Comparison of ENCODE assay signal across 22 cellular contexts in the genomic region with DNA sequence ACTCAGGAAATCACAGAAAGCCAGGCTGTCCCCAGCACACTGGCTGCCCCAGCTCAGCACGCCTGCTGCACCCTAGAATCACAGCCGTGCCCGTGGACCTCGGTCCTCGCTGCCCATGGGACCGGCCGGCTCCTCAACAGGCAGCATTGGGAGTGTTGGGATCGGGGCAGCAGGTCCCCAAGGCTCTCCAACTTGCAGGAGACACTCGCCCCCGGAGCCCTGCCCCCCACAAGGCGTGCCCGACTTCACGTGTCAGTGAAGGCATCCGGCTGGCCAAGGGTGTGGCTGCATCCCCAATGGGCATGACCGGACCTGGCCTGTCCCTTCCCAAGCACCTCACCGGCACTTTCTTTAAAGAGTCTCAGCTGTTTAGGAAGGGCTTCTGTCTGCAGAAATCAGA. TPM values are rescaled to one million over a fixed set of nuclear protein-coding genes. Genes with fewer than 3 reads are reported as not detected.
DNase-seq lines count a peak whose midpoint lies in the region; ATAC-seq, FAIRE-seq and TF ChIP-seq lines count a peak whose summit lies in the region.
"Had no signal": no experiment of that assay in that cellular context is flagged by ENCODE, and none has a peak within 500 bp of the region (broad histone marks: within the 10 kb centered on the region; RNA-seq: fewer than 3 reads in every experiment).

No MANE protein-coding gene starts in this region.

- ATAC-seq in HCT116 (no peak), HG02763 (IDR thresholded peaks at IDR 0.05; ENCODE audit: unreplicated experiment) (no peak)
- ATAC-seq in stimulated activated naive CD8-positive, alpha-beta T cell treated with anti-CD3 and anti-CD28 coated beads, Interleukin-15, amount 100 ng/mL, for 72 hours = no peak
- ATAC-seq: CD8-positive, alpha-beta T cell had no signal

- H3K79me2 ChIP-seq in HCT116 (ENCODE audit: insufficient read depth, low read length) = peaks cover 45% of the 10 kb centered on the region
- no peaks in the 10 kb centered on the region for H3K79me2 ChIP-seq in H1 (ENCODE audit: control insufficient read depth in 1 of 2, insufficient read depth in 2 of 2, low read length in 2 of 2)
- no peaks in the 10 kb centered on the region for H3K79me2 ChIP-seq in osteoblast (ENCODE audit: insufficient read depth, low read length)

- H3K27ac ChIP-seq in HCT116 (ENCODE audit: low read depth, low read length) (peak overlapping the region; percentile 91), H1 (ENCODE audit: low read depth, low read length) (no peak overlapping the region), osteoblast (ENCODE audit: low read depth, low read length) (no peak overlapping the region)
- H3K27ac ChIP-seq: GM23248, Peyer's patch had no signal

- H2BK120ac ChIP-seq in H1 (replicated peaks; ENCODE audit: low read depth, low read length) = no peak overlapping the region

- H2AFZ ChIP-seq in HCT116 (ENCODE audit: low read depth, low read length, poor library complexity, severe bottlenecking) (no peak overlapping the region), H1 (ENCODE audit: low read length) (no peak overlapping the region), osteoblast (ENCODE audit: low read length) (no peak overlapping the region)
- H2AFZ ChIP-seq: GM23248 had no signal

- H3K4me2 ChIP-seq in HCT116 (ENCODE audit: low read length) (peak overlapping the region; percentile 75), H1 (ENCODE audit: insufficient read depth in 1 of 2, low read depth in 2 of 2, low read length in 2 of 2) (no peak overlapping the region), osteoblast (ENCODE audit: insufficient read depth, low read length) (no peak overlapping the region)

- H3K27ac Mint-ChIP-seq in stimulated activated naive CD8-positive, alpha-beta T cell treated with anti-CD3 and anti-CD28 coated beads, Interleukin-15, amount 100 ng/mL, for 72 hours = no peak overlapping the region
- H3K27ac Mint-ChIP-seq: CD8-positive, alpha-beta T cell had no signal

- 0 out of 2 replicates have a peak overlapping the region, but pooled peaks have one; percentile 43 for H2BK12ac ChIP-seq in H1 (ENCODE audit: low read depth, low read length)

- H4K20me1 ChIP-seq in HCT116 (ENCODE audit: insufficient read depth) = no peaks in the 10 kb centered on the region
- H4K20me1 ChIP-seq in H1 (replicated peaks in 1 of 2; ENCODE audit: control insufficient read depth in 1 of 2, insufficient read depth in 2 of 2, low read length in 2 of 2) = peaks cover 3 to 5% of the 10 kb centered on the region in 2 experiments
- H4K20me1 ChIP-seq in osteoblast (ENCODE audit: insufficient read depth, low read length) = no peaks in the 10 kb centered on the region

- no peak for TF ChIP-seq EP300 in H1 (IDR thresholded peaks at IDR 0.05; ENCODE audit: borderline replicate concordance in 1 of 2, low read depth in 2 of 2, low read length in 2 of 2)

- H2BK20ac ChIP-seq in H1 (ENCODE audit: low read length) = no peak overlapping the region

- H3K4me3 Mint-ChIP-seq in stimulated activated naive CD8-positive, alpha-beta T cell treated with anti-CD3 and anti-CD28 coated beads, Interleukin-15, amount 100 ng/mL, for 72 hours = no peak overlapping the region
- H3K4me3 Mint-ChIP-seq: CD8-positive, alpha-beta T cell had no signal

- TF ChIP-seq RAD21 in HCT116 (IDR thresholded peaks at IDR 0.05; ENCODE audit: low read depth) (no peak), H1 (IDR thresholded peaks at IDR 0.05 in 1 of 2, conservative IDR thresholded peaks at IDR 0.05 in 1 of 2; ENCODE audit: low read depth in 2 of 2, low read length in 2 of 2) (no peak)

- H3K14ac ChIP-seq in H1 (ENCODE audit: insufficient read length) = no peak overlapping the region

- H2AK5ac ChIP-seq in H1 (ENCODE audit: low read depth, low read length) = no peak overlapping the region

- no peak overlapping the region for H3K56ac ChIP-seq in H1 (replicated peaks; ENCODE audit: insufficient read length, low read depth, low read length)

- no peak overlapping the region for H4K91ac ChIP-seq in H1 (replicated peaks; ENCODE audit: insufficient read length, low read length)

- CTCF ChIA-PET in HCT116 (lab: Charles Lee) = no interaction called here
- CTCF ChIA-PET in H1 (lab: Charles Lee; ENCODE audit: partially characterized antibody) = interaction anchor here (0.7 to 4.7 kb wide), 13 partner anchors 10 to 165 kb away, joined by 3 to 38 read pairs (median 4); no protein-coding TSS in a partner anchor

- no TSS peak for BruUV-seq in HCT116 (replicated peaks; lab: Mats Ljungman, UMichigan)

- peaks cover 52 to 72% of the 10 kb centered on the region in 2 experiments for H3K4me1 ChIP-seq in HCT116 (ENCODE audit: control insufficient read depth in 1 of 2, insufficient read depth in 2 of 2, low read length in 2 of 2)
- peaks cover 0 to 8% (median 7%) of the 10 kb centered on the region in 4 experiments; a peak in 5 of 7 replicates for H3K4me1 ChIP-seq in H1 (replicated peaks in 1 of 4; ENCODE audit: control insufficient read depth in 3 of 4, insufficient read depth in 4 of 4, low read length in 3 of 4)
- H3K4me1 ChIP-seq in osteoblast (ENCODE audit: insufficient read depth, low read length) = peaks cover 16% of the 10 kb centered on the region

- 92% methylated on average over 16 of the region's 16 CpGs; no CpG with 5 or more reads in 1 of the 2 experiments for WGBS in H1 (ENCODE audit: extremely low coverage in 1 of 2, insufficient coverage in 1 of 2, insufficient read length in 1 of 2, insufficient replicate concordance in 2 of 2, low coverage in 1 of 2, low lambda C conversion rate in 2 of 2, missing lambda C conversion rate in 1 of 2), 2 experiments

- TF ChIP-seq POLR2A in HCT116 (IDR thresholded peaks at IDR 0.05; ENCODE audit: borderline replicate concordance, extremely low read depth, insufficient read depth, insufficient read length) (no peak), H1 (IDR thresholded peaks at IDR 0.05; ENCODE audit: control extremely low read depth in 1 of 2, low read depth in 2 of 2, low read length in 2 of 2) (no peak)

- peaks cover 0 to 12% of the 10 kb centered on the region in 2 experiments; a peak in 2 of 4 replicates for H3K36me3 ChIP-seq in HCT116 (ENCODE audit: control insufficient read depth in 1 of 2, insufficient read depth in 2 of 2, low read length in 2 of 2)
- H3K36me3 ChIP-seq in H1 (ENCODE audit: control insufficient read depth in 2 of 4, insufficient read depth in 4 of 4, low read length in 3 of 4) = no peaks in the 10 kb centered on the region
- no peaks in the 10 kb centered on the region for H3K36me3 ChIP-seq in osteoblast (ENCODE audit: insufficient read depth, low read length)
- H3K36me3 ChIP-seq: Peyer's patch had no signal

- no peaks in the 10 kb centered on the region for H3K27me3 ChIP-seq in HCT116 (ENCODE audit: insufficient read depth, low read length)
- peaks cover 22 to 33% (median 28%) of the 10 kb centered on the region in 4 experiments for H3K27me3 ChIP-seq in H1 (replicated peaks in 1 of 4; ENCODE audit: control insufficient read depth in 3 of 4, extremely low read depth in 1 of 4, insufficient read depth in 3 of 4, low read length in 3 of 4)
- H3K27me3 ChIP-seq in osteoblast (ENCODE audit: insufficient read depth, low read length) = peaks cover 26% of the 10 kb centered on the region

- H2BK5ac ChIP-seq in H1 (ENCODE audit: low read depth, low read length) = 0 out of 2 replicates have a peak overlapping the region, but pooled peaks have one; percentile 5

- POLR2A ChIA-PET in HCT116 (lab: Charles Lee) (interaction anchor here (1.6 kb wide), 1 partner anchor 29 kb away, joined by 6 read pairs; no protein-coding TSS in a partner anchor), H1 (lab: Charles Lee; ENCODE audit: partially characterized antibody) (no interaction called here)

- peaks cover 36% of the 10 kb centered on the region for H3K27me3 Mint-ChIP-seq in stimulated activated naive CD8-positive, alpha-beta T cell treated with anti-CD3 and anti-CD28 coated beads, Interleukin-15, amount 100 ng/mL, for 72 hours

- H3K4me3 ChIP-seq in HCT116 (replicated peaks in 1 of 2; ENCODE audit: low read depth in 1 of 2, low read length in 2 of 2) (peak overlapping the region in 1 of 2 experiments; percentile 36; a peak in 3 of 4 replicates), H1 (ENCODE audit: extremely low read depth in 1 of 4, insufficient read depth in 2 of 4, low read depth in 3 of 4, low read length in 4 of 4) (no peak overlapping the region), osteoblast (ENCODE audit: insufficient read depth, low read length) (no peak overlapping the region)
- H3K4me3 ChIP-seq: GM23248, Peyer's patch had no signal

- no peak overlapping the region for H2BK15ac ChIP-seq in H1 (ENCODE audit: low read length)

- peak overlapping the region; percentile 91 for H3K9ac ChIP-seq in HCT116 (ENCODE audit: low read length)
- H3K9ac ChIP-seq in H1 (replicated peaks in 1 of 4; ENCODE audit: extremely low read depth in 1 of 4, low read depth in 3 of 4, low read length in 3 of 4) = no peak overlapping the region
- H3K9ac ChIP-seq: GM23248 had no signal

- intact Hi-C loops in HCT116 (cut with micrococcal nuclease) = no loop called here

- H3K9me2 ChIP-seq in HCT116 (ENCODE audit: insufficient read depth) = no peaks in the 10 kb centered on the region

- H4K8ac ChIP-seq in H1 (ENCODE audit: extremely low read depth, insufficient read depth, low read length) = no peak overlapping the region

- no peak for TF ChIP-seq CTCF in HCT116 (IDR thresholded peaks at IDR 0.05 in 2 of 3, conservative IDR thresholded peaks at IDR 0.05 in 1 of 3; ENCODE audit: borderline replicate concordance in 1 of 3, insufficient read depth in 1 of 3, low read depth in 2 of 3, low read length in 2 of 3)
- no peak for TF ChIP-seq CTCF in H1 (IDR thresholded peaks at IDR 0.05; ENCODE audit: control extremely low read depth in 1 of 3, insufficient read depth in 1 of 3, low read depth in 1 of 3, low read length in 3 of 3)
- no peak for TF ChIP-seq CTCF in osteoblast (IDR thresholded peaks at IDR 0.05; ENCODE audit: extremely low read depth, low read depth, low read length)

- no peak overlapping the region for H4K5ac ChIP-seq in H1 (ENCODE audit: insufficient read length, low read depth, low read length)

- no peak overlapping the region for H3K18ac ChIP-seq in H1 (ENCODE audit: extremely low read depth, low read length)

- H3K4ac ChIP-seq in H1 (replicated peaks; ENCODE audit: insufficient read length, low read depth, low read length) = peak overlapping the region; percentile 91

- RAD21 ChIA-PET in HCT116 (lab: Charles Lee; ENCODE audit: low non-redundant PET in 1 of 2, low total read pairs in 2 of 2, uncharacterized antibody in 2 of 2, unreplicated experiment in 2 of 2) = no interaction called here

- H3K9me3 ChIP-seq in HCT116 (ENCODE audit: control insufficient read depth in 1 of 2, insufficient read depth in 1 of 2, low read depth in 1 of 2, low read length in 2 of 2) = no peaks in the 10 kb centered on the region
- H3K9me3 ChIP-seq in H1 (ENCODE audit: insufficient read depth in 2 of 2, low read depth in 1 of 2, low read length in 1 of 2) = no peaks in the 10 kb centered on the region
- no peaks in the 10 kb centered on the region for H3K9me3 ChIP-seq in osteoblast (ENCODE audit: low read depth, low read length)
- H3K9me3 ChIP-seq: Peyer's patch had no signal

- H3K79me1 ChIP-seq in H1 (ENCODE audit: low read depth, low read length) = no peaks in the 10 kb centered on the region

- no peak overlapping the region for H3K23ac ChIP-seq in H1 (ENCODE audit: insufficient read length)

- H3K9me3 Mint-ChIP-seq in stimulated activated naive CD8-positive, alpha-beta T cell treated with anti-CD3 and anti-CD28 coated beads, Interleukin-15, amount 100 ng/mL, for 72 hours = no peaks in the 10 kb centered on the region
- H3K9me3 Mint-ChIP-seq: CD8-positive, alpha-beta T cell had no signal

- peaks cover 26% of the 10 kb centered on the region for H3K4me1 Mint-ChIP-seq in stimulated activated naive CD8-positive, alpha-beta T cell treated with anti-CD3 and anti-CD28 coated beads, Interleukin-15, amount 100 ng/mL, for 72 hours

- no peak for DNase-seq in HCT116 (ENCODE audit: low read depth, low spot score)
- peak; percentile 38 for DNase-seq in NCI-H460 (ENCODE audit: extremely low read depth, low read depth)
- no peak for DNase-seq in H1 (ENCODE audit: low read depth in 1 of 2, low spot score in 2 of 2)
- peak; percentile 2 for DNase-seq in retina
- DNase-seq in stimulated activated naive CD8-positive, alpha-beta T cell treated with anti-CD3 and anti-CD28 coated beads, Interleukin-15, amount 100 ng/mL, for 72 hours = no peak
- no peak for DNase-seq in osteoblast (ENCODE audit: insufficient read length, low spot score, missing footprints)
- DNase-seq: CD8-positive, alpha-beta T cell; DMS153; GM23248; HCEC 1CT; Karpas-422; NCI-H1417 treated with DMSO at 0.1 percent for 48 hours; NCI-H187; NCI-H2107; NCI-H446 treated with DMSO at 0.1 percent for 48 hours; NCI-H748 treated with DMSO at 0.1 percent for 48 hours; Peyer's patch; Right ventricle myocardium superior; SW 1271 had no signal

- FAIRE-seq in H1 (lab: Jason Lieb, UNC) = no peak
- FAIRE-seq: GM12892 had no signal

- peaks cover 11% of the 10 kb centered on the region; the same call in 1 of the 2 replicates for H3K23me2 ChIP-seq in H1 (ENCODE audit: low read depth, low read length)

RNA-seq across cellular contexts. Expression of a gene that starts 3.0 kb away (rescaled TPM):
- 187 TPM for total RNA-seq in HCT116 (2021; ENCODE audit: unreplicated experiment)
- 139 and 172 TPM in 2 replicates for polyA plus RNA-seq in HCT116 (2012)
- 19.3 and 22.3 TPM in 2 replicates for total RNA-seq in NCI-H460 (2014; rRNA removed; shearing (Covaris generic))
- 5.1 and 6.7 TPM in 2 replicates for polyA plus RNA-seq in NCI-H460 (2014; cell fraction: nucleus; rRNA removed)
- 0.75 and 0.89 TPM in 2 replicates for total RNA-seq in H1 (2021; fragmentation: NEBNext Ultra II Directional; extraction: Animal tissue kit (Norgen Biotek cat#: 25700))
- polyA plus RNA-seq in H1 (2011; rRNA removed) = 0.53 and 0.97 TPM in 2 replicates
- polyA plus RNA-seq in H1 (2011; cell fraction: cytosol; rRNA removed) = 0.32 TPM
- 0.53 TPM for polyA plus RNA-seq in H1 (2011; cell fraction: nucleus; rRNA removed)
- polyA plus RNA-seq in H1 (2012, experiment 1 of 2) = 0.15 to 0.68 TPM (median 0.34 TPM) in 4 replicates
- polyA plus RNA-seq in H1 (2012, experiment 2 of 2) = 0.43 TPM
- 0.77 TPM for polyA plus RNA-seq in H1 (2013, experiment 1 of 2)
- 0.87 TPM for polyA plus RNA-seq in H1 (2013, experiment 2 of 2)
- 0.19 and 0.24 TPM in 2 replicates for polyA minus RNA-seq in H1 (2011; rRNA and poly(A)+ RNA removed)
- polyA minus RNA-seq in H1 (2011; cell fraction: cytosol; rRNA and poly(A)+ RNA removed) = not detected
- polyA minus RNA-seq in H1 (2011; cell fraction: nucleus; rRNA and poly(A)+ RNA removed) = 0.20 TPM
- not detected in 2 replicates for total RNA-seq in osteoblast
- total RNA-seq: CD8-positive, alpha-beta T cell; G401; GM23248; Right ventricle myocardium superior had no signal
- polyA plus RNA-seq: GM23248 had no signal

Comparison
In these comparisons a context has a peak if more than half of its experiments do, and no peak if none do; other contexts are left out.
1. DNase-seq: peak in NCI-H460 (single experiment) and retina (single experiment); none in HCT116 (single experiment), H1 (0 of 2), stimulated activated naive CD8-positive, alpha-beta T cell treated with anti-CD3 and anti-CD28 coated beads, Interleukin-15, amount 100 ng/mL, for 72 hours (0 of 2) and osteoblast (single experiment).
2. RNA of a gene that starts 3.0 kb away (total RNA-seq): 187 TPM in HCT116 (single experiment) and 19.3 to 22.3 TPM in NCI-H460; 0.75 to 0.89 TPM in H1 and not detected in osteoblast; every median in the first group is over 10 times any median in the second.